In genomic region chr14:31942216-31942841, GRCh38 we compare ENCODE assay signal across 16 cellular contexts.
DNase-seq lines count a peak whose midpoint lies in the region; ATAC-seq, FAIRE-seq and TF ChIP-seq lines count a peak whose summit lies in the region.
"Had no signal": no experiment of that assay in that cellular context is flagged by ENCODE, and none has a peak within 500 bp of the region (broad histone marks: within the 10 kb centered on the region; RNA-seq: fewer than 3 reads in every experiment).

No MANE protein-coding gene starts in this region.

- H3K4me1 ChIP-seq in HepG2 (ENCODE audit: insufficient read depth, low read length) (peaks cover 74% of the 10 kb centered on the region), right lobe of liver (no peaks in the 10 kb centered on the region), osteoblast (ENCODE audit: insufficient read depth, low read length) (peaks cover 2% of the 10 kb centered on the region), mucosa of descending colon (ENCODE audit: low read depth) (peaks cover 18% of the 10 kb centered on the region)

- CTCF ChIA-PET in HepG2 (lab: Yijun Ruan, JAX; ENCODE audit: low intra/inter-chr PET ratio, low total read pairs), result no interaction called here

- in situ Hi-C loops in HepG2 (cut with HindIII; ENCODE audit: extremely low pct_ligation_motif_present, low pct_unique_long_range_greater_than_20kb), result no loop called here

- TF ChIP-seq EP300 in HepG2 (IDR thresholded peaks at IDR 0.05; ENCODE audit: low read depth in 2 of 2, low read length in 2 of 2) (no peak), HepG2 (CRISPR knock-in tag; IDR thresholded peaks at IDR 0.05; ENCODE audit: borderline replicate concordance) (no peak)

- intact Hi-C loops in HepG2 (cut with micrococcal nuclease; ENCODE audit: unreplicated experiment), result no loop called here
- intact Hi-C loops in right lobe of liver (cut with DNase I), result no loop called here
- intact Hi-C loops in mucosa of descending colon (cut with DNase I, micrococcal nuclease), result loop anchor here in 1 of 2 donors (10.0 kb wide), 1 partner anchor 132 kb away; the partner anchor contains the start of gene ARHGAP5

- no TSS peak for BruUV-seq in HepG2 (replicated peaks; lab: Mats Ljungman, UMichigan)

- H3K27me3 ChIP-seq in HepG2 (ENCODE audit: control insufficient read depth in 1 of 2, insufficient read depth in 2 of 2, low read length in 2 of 2) (no peaks in the 10 kb centered on the region), right lobe of liver (no peaks in the 10 kb centered on the region), osteoblast (ENCODE audit: insufficient read depth, low read length) (peaks cover 3% of the 10 kb centered on the region)
- H3K27me3 ChIP-seq: BE2C had no signal

- H3K79me2 ChIP-seq in HepG2 (ENCODE audit: insufficient read depth, low read length), result no peaks in the 10 kb centered on the region
- H3K79me2 ChIP-seq in osteoblast (ENCODE audit: insufficient read depth, low read length), result no peaks in the 10 kb centered on the region

- DNase-seq in HepG2 (ENCODE audit: low spot score) (no peak), right lobe of liver (no peak), NCI-H69 (lab: John Stamatoyannopoulos, UW) (peak; percentile 45), osteoblast (ENCODE audit: insufficient read length, low spot score, missing footprints) (peak; percentile 58), mucosa of descending colon (no peak), GDM1 (lab: John Stamatoyannopoulos, UW) (no peak)
- DNase-seq: BE2C; Caco-2; CD8-positive, alpha-beta memory T cell; H7; KG1 had no signal

- FAIRE-seq in HepG2 (lab: Jason Lieb, UNC), result no peak
- FAIRE-seq: G401.6, GM12892, GM19239 had no signal

- H3K36me3 ChIP-seq in HepG2 (replicated peaks in 1 of 2; ENCODE audit: control insufficient read depth in 1 of 2, insufficient read depth in 2 of 2, low read length in 2 of 2), result no peaks in the 10 kb centered on the region
- no peaks in the 10 kb centered on the region for H3K36me3 ChIP-seq in right lobe of liver
- no peaks in the 10 kb centered on the region for H3K36me3 ChIP-seq in osteoblast (ENCODE audit: insufficient read depth, low read length)
- H3K36me3 ChIP-seq in mucosa of descending colon (ENCODE audit: low read depth), result no peaks in the 10 kb centered on the region
- H3K36me3 ChIP-seq: BE2C had no signal

- ATAC-seq in HepG2, result no peak
- no peak for ATAC-seq in right lobe of liver
- ATAC-seq in mucosa of descending colon, result no peak
- ATAC-seq in HG03378 (IDR thresholded peaks at IDR 0.05; ENCODE audit: unreplicated experiment), result no peak

- TF ChIP-seq CTCF in HepG2 (CRISPR knock-in tag; IDR thresholded peaks at IDR 0.05) (no peak), right lobe of liver (IDR thresholded peaks at IDR 0.05) (no peak), osteoblast (IDR thresholded peaks at IDR 0.05; ENCODE audit: extremely low read depth, low read depth, low read length) (no peak), mucosa of descending colon (IDR thresholded peaks at IDR 0.05) (no peak)

- H3K27ac ChIP-seq in HepG2 (ENCODE audit: extremely low read length, insufficient read depth, low read length) (no peak overlapping the region), right lobe of liver (no peak overlapping the region), osteoblast (ENCODE audit: low read depth, low read length) (no peak overlapping the region)
- H3K27ac ChIP-seq: C4-2B had no signal

- TF ChIP-seq POLR2A in HepG2 (IDR thresholded peaks at IDR 0.05; ENCODE audit: insufficient read depth in 1 of 2, low read depth in 2 of 2, low read length in 2 of 2) (no peak), right lobe of liver (IDR thresholded peaks at IDR 0.05) (no peak)

- H3K4me2 ChIP-seq in HepG2 (ENCODE audit: low read depth, low read length) (no peak overlapping the region), osteoblast (ENCODE audit: insufficient read depth, low read length) (no peak overlapping the region)

- H4K20me1 ChIP-seq in HepG2 (ENCODE audit: insufficient read depth, low read length), result no peaks in the 10 kb centered on the region
- H4K20me1 ChIP-seq in osteoblast (ENCODE audit: insufficient read depth, low read length), result no peaks in the 10 kb centered on the region

- no peak overlapping the region for H2AFZ ChIP-seq in HepG2 (ENCODE audit: low read length)
- no peak overlapping the region for H2AFZ ChIP-seq in osteoblast (ENCODE audit: low read length)

- H3K9ac ChIP-seq in HepG2 (ENCODE audit: insufficient read depth, low read depth, low read length), result no peak overlapping the region

- H3K4me3 ChIP-seq in HepG2 (replicated peaks in 1 of 3; ENCODE audit: insufficient read depth in 1 of 3, low read depth in 2 of 3, low read length in 3 of 3) (no peak overlapping the region), right lobe of liver (no peak overlapping the region), osteoblast (ENCODE audit: insufficient read depth, low read length) (no peak overlapping the region), mucosa of descending colon (no peak overlapping the region)

- no peak for TF ChIP-seq RAD21 in HepG2 (CRISPR knock-in tag; IDR thresholded peaks at IDR 0.05)

- 69% methylated on average over 9 of the region's 9 CpGs for WGBS in HepG2 (ENCODE audit: low lambda C conversion rate)
- 59% methylated on average over 6 of the region's 9 CpGs for WGBS in right lobe of liver (ENCODE audit: insufficient coverage, low coverage, low lambda C conversion rate, missing lambda C conversion rate)

- POLR2A ChIA-PET in HepG2 (lab: Yijun Ruan, JAX), result interaction anchor here (1.4 to 2.9 kb wide), 3 partner anchors 26 to 134 kb away, joined by 4 to 10 read pairs (median 5); partner anchors contain the start of gene ARHGAP5

- no peaks in the 10 kb centered on the region for H3K9me3 ChIP-seq in HepG2 (ENCODE audit: low read length)
- no peaks in the 10 kb centered on the region for H3K9me3 ChIP-seq in right lobe of liver
- H3K9me3 ChIP-seq in osteoblast (ENCODE audit: low read depth, low read length), result no peaks in the 10 kb centered on the region
- H3K9me3 ChIP-seq in mucosa of descending colon, result no peaks in the 10 kb centered on the region
- H3K9me3 ChIP-seq: BE2C, Caco-2 had no signal

TF ChIP-seq in HepG2, 621 proteins besides CTCF, POLR2A, EP300 and RAD21 (continues in another document):
- no peak for TF ChIP-seq MED1 (CRISPR knock-in tag; IDR thresholded peaks at IDR 0.05)
- TF ChIP-seq ETV6 (CRISPR knock-in tag; conservative IDR thresholded peaks at IDR 0.05), result no peak
- TF ChIP-seq ZBTB1 (CRISPR knock-in tag; IDR thresholded peaks at IDR 0.05; ENCODE audit: borderline replicate concordance), result no peak
- TF ChIP-seq ZNF850 (CRISPR knock-in tag; conservative IDR thresholded peaks at IDR 0.05), result no peak
- TF ChIP-seq GLI4 (CRISPR knock-in tag; IDR thresholded peaks at IDR 0.05; ENCODE audit: borderline replicate concordance), result no peak
- TF ChIP-seq HIC2 (CRISPR knock-in tag; IDR thresholded peaks at IDR 0.05; ENCODE audit: low read depth), result no peak
- TF ChIP-seq ZEB1 (IDR thresholded peaks at IDR 0.05; ENCODE audit: insufficient replicate concordance, low read depth), result no peak
- 0 out of 2 replicates have a peak, but pooled peaks have one; percentile 70 for TF ChIP-seq ZUFSP (CRISPR knock-in tag; IDR thresholded peaks at IDR 0.05; ENCODE audit: borderline replicate concordance)
- no peak for TF ChIP-seq ETS1 (CRISPR knock-in tag; IDR thresholded peaks at IDR 0.05)
- TF ChIP-seq ZMYM2 (CRISPR knock-in tag; IDR thresholded peaks at IDR 0.05), result 0 out of 2 replicates have a peak, but pooled peaks have one; percentile 53
- no peak for TF ChIP-seq ZNF839 (CRISPR knock-in tag; IDR thresholded peaks at IDR 0.05; ENCODE audit: borderline replicate concordance)
- TF ChIP-seq ZNF781 (CRISPR knock-in tag; IDR thresholded peaks at IDR 0.05; ENCODE audit: borderline replicate concordance, not compliant biosample characterization), result peak; percentile 60
- no peak for TF ChIP-seq ZNF619 (CRISPR knock-in tag; IDR thresholded peaks at IDR 0.05)
- TF ChIP-seq SIX4 (CRISPR knock-in tag; IDR thresholded peaks at IDR 0.05), result no peak
- no peak for TF ChIP-seq FOSL1 (CRISPR knock-in tag; IDR thresholded peaks at IDR 0.05; ENCODE audit: borderline replicate concordance)
- TF ChIP-seq JUNB (CRISPR knock-in tag; IDR thresholded peaks at IDR 0.05; ENCODE audit: borderline replicate concordance), result no peak

Comparison
In these comparisons a context has a peak if more than half of its experiments do, and no peak if none do; other contexts are left out.
1. DNase-seq: peak in NCI-H69 (single experiment) and osteoblast (single experiment); none in HepG2 (single experiment), right lobe of liver (0 of 3), mucosa of descending colon (0 of 3) and GDM1 (single experiment).